Comparison of ENCODE assay signal across 14 cellular contexts in the genomic region with DNA sequence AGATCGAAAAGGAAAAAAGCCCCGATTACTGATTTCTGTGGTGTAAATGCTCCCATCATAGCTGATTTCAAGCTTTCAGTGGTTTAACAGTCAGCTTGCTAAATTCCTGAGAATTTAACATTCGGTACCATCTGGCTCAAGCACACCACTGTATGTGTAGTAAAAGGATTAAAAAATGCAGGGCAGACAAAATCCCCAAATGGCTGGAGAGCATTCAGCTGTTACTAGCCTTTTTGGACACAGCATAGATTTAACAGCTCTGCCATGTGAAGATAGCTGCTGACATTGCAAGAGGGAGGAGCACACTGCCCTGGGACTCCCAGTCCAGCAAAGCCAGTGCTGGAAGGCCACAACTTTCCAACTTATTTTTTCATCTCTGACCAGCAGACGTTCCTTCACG.
DNase-seq lines count a peak whose midpoint lies in the region; ATAC-seq and TF ChIP-seq lines count a peak whose summit lies in the region.
"Had no signal": no experiment of that assay in that cellular context is flagged by ENCODE, and none has a peak within 500 bp of the region (broad histone marks: within the 10 kb centered on the region; RNA-seq: fewer than 3 reads in every experiment).

No MANE protein-coding gene starts in this region.

- H3K27ac ChIP-seq in body of pancreas (no peak overlapping the region), left ventricle myocardium inferior (replicated peaks) (peak overlapping the region; percentile 9), parathyroid adenoma (no peak overlapping the region)
- H3K27ac ChIP-seq: ascending aorta, colonic mucosa, SJSA1 had no signal

- H3K79me2 ChIP-seq in parathyroid adenoma: no peaks in the 10 kb centered on the region

- H3K4me1 ChIP-seq in body of pancreas (peaks cover 4% of the 10 kb centered on the region), left ventricle myocardium inferior (no peaks in the 10 kb centered on the region), parathyroid adenoma (no peaks in the 10 kb centered on the region)
- H3K4me1 ChIP-seq: ascending aorta, colonic mucosa, SJSA1 had no signal

- 62 to 67% methylated on average over 5 of the region's 5 CpGs for WGBS in body of pancreas, 2 donors

- H2AFZ ChIP-seq in parathyroid adenoma: peak overlapping the region; percentile 34

- intact Hi-C loops in body of pancreas (cut with DNase I): no loop called here
- intact Hi-C loops in left ventricle myocardium inferior (cut with micrococcal nuclease): no loop called here

- TF ChIP-seq CTCF in body of pancreas (IDR thresholded peaks at IDR 0.05): no peak
- TF ChIP-seq CTCF in left ventricle myocardium inferior (IDR thresholded peaks at IDR 0.05; ENCODE audit: borderline replicate concordance): no peak
- TF ChIP-seq CTCF in parathyroid adenoma (IDR thresholded peaks at IDR 0.05): no peak
- TF ChIP-seq CTCF in omental fat pad (IDR thresholded peaks at IDR 0.05): no peak

- H3K9me3 ChIP-seq in body of pancreas (no peaks in the 10 kb centered on the region), left ventricle myocardium inferior (replicated peaks) (peaks cover 7% of the 10 kb centered on the region), parathyroid adenoma (ENCODE audit: control insufficient read depth, low read length) (no peaks in the 10 kb centered on the region)
- H3K9me3 ChIP-seq: ascending aorta, colonic mucosa, SJSA1 had no signal

- H3K4me2 ChIP-seq in parathyroid adenoma (ENCODE audit: low read length): no peak overlapping the region

- H3K27me3 ChIP-seq in body of pancreas (no peaks in the 10 kb centered on the region), left ventricle myocardium inferior (ENCODE audit: low read depth) (peaks cover 4% of the 10 kb centered on the region), parathyroid adenoma (ENCODE audit: control insufficient read depth, insufficient read depth, low read length) (no peaks in the 10 kb centered on the region)
- H3K27me3 ChIP-seq: ascending aorta, colonic mucosa had no signal

- H3K36me3 ChIP-seq in body of pancreas (replicated peaks in 1 of 2; ENCODE audit: insufficient read depth in 1 of 2, low read depth in 2 of 2) (no peaks in the 10 kb centered on the region), left ventricle myocardium inferior (no peaks in the 10 kb centered on the region), parathyroid adenoma (ENCODE audit: control insufficient read depth, insufficient read depth, low read length) (no peaks in the 10 kb centered on the region)
- H3K36me3 ChIP-seq: ascending aorta, colonic mucosa, SJSA1 had no signal

- peak; percentile 27 for ATAC-seq in body of pancreas
- no peak for ATAC-seq in omental fat pad (ENCODE audit: low FRiP score)
- no peak for ATAC-seq in GM18873 (IDR thresholded peaks at IDR 0.05; ENCODE audit: low FRiP score, unreplicated experiment)

- DNase-seq in EH (ENCODE audit: low read depth): peak; percentile 16
- peak in 1 of 4 donors; percentile 13 for DNase-seq in body of pancreas
- peak; percentile 38 for DNase-seq in left ventricle myocardium inferior
- DNase-seq in NCI-H1436 (lab: John Stamatoyannopoulos, UW): no peak
- DNase-seq in effector CD8-positive, alpha-beta T cell (lab: John Stamatoyannopoulos, UW): no peak
- no peak for DNase-seq in omental fat pad (ENCODE audit: low spot score)
- DNase-seq: activated CD4-positive, alpha-beta T cell treated with anti-CD3 and anti-CD28 coated beads for 4 hours; colonic mucosa; GDM1; NCI-H1694 treated with DMSO at 0.1 percent for 48 hours had no signal

- no peak for TF ChIP-seq POLR2A in body of pancreas (IDR thresholded peaks at IDR 0.05)

- no peak overlapping the region for H3K9ac ChIP-seq in parathyroid adenoma

- no peak overlapping the region for H3K4me3 ChIP-seq in body of pancreas
- no peak overlapping the region for H3K4me3 ChIP-seq in left ventricle myocardium inferior
- no peak overlapping the region for H3K4me3 ChIP-seq in parathyroid adenoma (ENCODE audit: low read depth, low read length)
- H3K4me3 ChIP-seq: ascending aorta, colonic mucosa, SJSA1 had no signal

Comparison
In these comparisons a context has a peak if more than half of its experiments do, and no peak if none do; other contexts are left out.
1. DNase-seq: peak in EH (single experiment) and left ventricle myocardium inferior (single experiment); none in NCI-H1436 (single experiment), effector CD8-positive, alpha-beta T cell (single experiment) and omental fat pad (single experiment).